22 cellular contexts compared by ENCODE assay signal in genomic region chr2:175140332-175140731, GRCh38.
"Had no signal": no experiment of that assay in that cellular context is flagged by ENCODE, and none has a peak within 500 bp of the region (broad histone marks: within the 10 kb centered on the region; RNA-seq: fewer than 3 reads in every experiment).

No MANE protein-coding gene starts in this region.

- H3K4me3 ChIP-seq: K562 had no signal

- H3K27me3 Mint-ChIP-seq: IgD-negative memory B cell had no signal

- H3K9me3 Mint-ChIP-seq: IgD-negative memory B cell had no signal

- H3K4me3 Mint-ChIP-seq: IgD-negative memory B cell had no signal

- DNase-seq: MV-4-11, NCI-H1048, NCI-H1105, NCI-H1417, NCI-H146, NCI-H1694 treated with DMSO at 0.1 percent for 48 hours, NCI-H1930, NCI-H2081, NCI-H2107, NCI-H226, NCI-H446, NCI-H510A, NCI-H524 treated with DMSO at 0.1 percent for 48 hours, NCI-H69, NCI-H774, SHP77 had no signal

- FAIRE-seq: HTR-8/SVneo, K562 had no signal

- ATAC-seq: K562, SK-N-SH treated with all-trans-retinoic acid at 6 μM for 48 hours had no signal

- H3K27ac ChIP-seq: HL-60, RWPE1 had no signal

- H3K27ac Mint-ChIP-seq: IgD-negative memory B cell had no signal
